In the genomic region with DNA sequence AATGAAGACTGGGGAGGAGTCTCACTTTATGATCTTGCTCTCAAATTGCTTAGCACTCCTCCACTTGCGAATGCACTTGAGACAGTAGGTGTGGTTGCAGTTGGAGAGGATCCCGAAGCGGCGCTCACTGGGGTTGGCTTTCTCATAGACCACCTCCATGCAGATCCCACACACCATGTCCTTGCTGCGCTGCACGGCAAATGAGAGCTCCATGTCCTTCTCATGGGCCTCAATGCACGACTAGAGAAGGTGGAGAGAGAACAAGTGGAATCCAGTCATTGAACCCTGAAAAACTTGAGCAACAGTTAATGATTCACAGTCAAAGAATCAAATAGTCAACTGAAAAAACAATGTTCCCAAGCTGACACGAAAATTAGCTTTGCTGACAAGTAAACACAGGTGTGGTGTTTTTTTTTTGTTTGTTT, we compare ENCODE assay signal across 34 cellular contexts. TPM values are rescaled to one million over a fixed set of nuclear protein-coding genes. Genes with fewer than 3 reads are reported as not detected.
DNase-seq lines count a peak whose midpoint lies in the region; ATAC-seq and TF ChIP-seq lines count a peak whose summit lies in the region.
"Had no signal": no experiment of that assay in that cellular context is flagged by ENCODE, and none has a peak within 500 bp of the region (broad histone marks: within the 10 kb centered on the region; RNA-seq: fewer than 3 reads in every experiment).

No MANE protein-coding gene starts in this region.

- H3K36me3 Mint-ChIP-seq in H9 (ENCODE audit: insufficient read depth in 1 of 3, low read depth in 3 of 3), result peaks cover 47 to 76% (median 75%) of the 10 kb centered on the region in 3 experiments
- peaks cover 75% of the 10 kb centered on the region for H3K36me3 Mint-ChIP-seq in WTC11
- peaks cover 81% of the 10 kb centered on the region for H3K36me3 Mint-ChIP-seq in nephron (ENCODE audit: low read depth)
- H3K36me3 Mint-ChIP-seq in activated T-helper 1 cell treated with anti-CD3 and anti-CD28 coated beads, Interleukin-12 subunit alpha, Interleukin-12 subunit beta, Interleukin-2, Interleukin-4 antibody, amounts not matched to agents 30 ng/mL and 10 ng/mL and 1 ng/mL, durations not matched to agents 14 hours and 24 hours and 36 hours (ENCODE audit: low read depth), result peaks cover 62% of the 10 kb centered on the region

- no peaks in the 10 kb centered on the region for H3K27me3 Mint-ChIP-seq in H9 (ENCODE audit: low read depth)
- no peaks in the 10 kb centered on the region for H3K27me3 Mint-ChIP-seq in WTC11 (ENCODE audit: low read depth)
- no peaks in the 10 kb centered on the region for H3K27me3 Mint-ChIP-seq in nephron (ENCODE audit: low read depth)
- H3K27me3 Mint-ChIP-seq in activated T-helper 1 cell treated with anti-CD3 and anti-CD28 coated beads, Interleukin-12 subunit alpha, Interleukin-12 subunit beta, Interleukin-2, Interleukin-4 antibody, amounts not matched to agents 30 ng/mL and 10 ng/mL and 1 ng/mL, durations not matched to agents 14 hours and 24 hours and 36 hours (ENCODE audit: insufficient read depth), result no peaks in the 10 kb centered on the region
- H3K27me3 Mint-ChIP-seq: activated naive CD8-positive, alpha-beta T cell treated with anti-CD3 and anti-CD28 coated beads for 36 hours; CD4-positive, alpha-beta T cell; memory B cell; stimulated activated naive CD8-positive, alpha-beta T cell treated with anti-CD3 and anti-CD28 coated beads, Interleukin-15, amount 100 ng/mL, for 72 hours had no signal

- H3K4me3 Mint-ChIP-seq in H9 (peak overlapping the region; percentile 13 to 21; a peak in 2 of 5 replicates), WTC11 (peak overlapping the region; percentile 20; the same call in 1 of the 2 replicates), nephron (no peak overlapping the region)
- H3K4me3 Mint-ChIP-seq in activated T-helper 1 cell treated with anti-CD3 and anti-CD28 coated beads, Interleukin-12 subunit alpha, Interleukin-12 subunit beta, Interleukin-2, Interleukin-4 antibody, amounts not matched to agents 30 ng/mL and 10 ng/mL and 1 ng/mL, durations not matched to agents 14 hours and 24 hours and 36 hours, result no peak overlapping the region
- H3K4me3 Mint-ChIP-seq: activated naive CD8-positive, alpha-beta T cell treated with anti-CD3 and anti-CD28 coated beads for 36 hours; CD4-positive, alpha-beta T cell; memory B cell; stimulated activated naive CD8-positive, alpha-beta T cell treated with anti-CD3 and anti-CD28 coated beads, Interleukin-15, amount 100 ng/mL, for 72 hours had no signal

- no peak overlapping the region for H3K14ac ChIP-seq in H9 (ENCODE audit: insufficient read depth, low read length)

- H2BK5ac ChIP-seq in H9 (ENCODE audit: insufficient read length, low read length), result no peak overlapping the region

- H2AK5ac ChIP-seq in H9 (ENCODE audit: insufficient read length, low read length), result no peak overlapping the region

- H2BK12ac ChIP-seq in H9 (ENCODE audit: insufficient read length, low read depth, low read length), result no peak overlapping the region

- CTCF ChIA-PET in WTC11 (lab: Charles Lee), result interaction anchor here (1.1 to 2.4 kb wide), 3 partner anchors 9 to 46 kb away, joined by 3 to 22 read pairs (median 3); no protein-coding TSS in a partner anchor

- H2AFZ ChIP-seq in H9 (ENCODE audit: low read length) (no peak overlapping the region), hepatocyte (no peak overlapping the region)

- H3K4me1 Mint-ChIP-seq in H9, result peaks cover 73% of the 10 kb centered on the region in 2 experiments
- H3K4me1 Mint-ChIP-seq in WTC11, result peaks cover 75% of the 10 kb centered on the region
- peaks cover 7% of the 10 kb centered on the region for H3K4me1 Mint-ChIP-seq in nephron
- H3K4me1 Mint-ChIP-seq in activated T-helper 1 cell treated with anti-CD3 and anti-CD28 coated beads, Interleukin-12 subunit alpha, Interleukin-12 subunit beta, Interleukin-2, Interleukin-4 antibody, amounts not matched to agents 30 ng/mL and 10 ng/mL and 1 ng/mL, durations not matched to agents 14 hours and 24 hours and 36 hours (ENCODE audit: low read depth), result peaks cover 43% of the 10 kb centered on the region

- H3K4me1 ChIP-seq in H9 (ENCODE audit: insufficient read depth, low read length) (peaks cover 22% of the 10 kb centered on the region), hepatocyte (ENCODE audit: insufficient read depth) (no peaks in the 10 kb centered on the region)

- H3K27ac ChIP-seq in H9 (ENCODE audit: insufficient read length, low read depth, low read length) (peak overlapping the region; percentile 31), hepatocyte (no peak overlapping the region)
- H3K27ac ChIP-seq: cardiac muscle cell, thoracic aorta had no signal

- no CpG with 5 or more reads among the region's 8 CpGs for WGBS in H9 (ENCODE audit: extremely low coverage, insufficient read length, low lambda C conversion rate)
- 86% methylated on average over 8 of the region's 8 CpGs for WGBS in hepatocyte (ENCODE audit: low lambda C conversion rate, missing lambda C conversion rate)

- H3T11ph ChIP-seq in H9 (ENCODE audit: low read length), result no peak overlapping the region

- H4K8ac ChIP-seq in H9 (replicated peaks; ENCODE audit: insufficient read length, low read depth, low read length), result no peak overlapping the region

- ATAC-seq in WTC11, result no peak
- ATAC-seq in left colon, result peak; percentile 53
- no peak for ATAC-seq in HG02798 (IDR thresholded peaks at IDR 0.05; ENCODE audit: poor library complexity, unreplicated experiment)
- no peak for ATAC-seq in GM18868 (IDR thresholded peaks at IDR 0.05; ENCODE audit: unreplicated experiment)
- ATAC-seq: Panc1; sciatic nerve; SK-N-SH treated with all-trans-retinoic acid at 6 μM for 48 hours; stimulated activated naive CD8-positive, alpha-beta T cell treated with anti-CD3 and anti-CD28 coated beads, Interleukin-15, amount 100 ng/mL, for 72 hours had no signal

- no peak overlapping the region for H3K4me3 ChIP-seq in hepatocyte
- H3K4me3 ChIP-seq: cardiac muscle cell, thoracic aorta had no signal

- H3K56ac ChIP-seq in H9 (ENCODE audit: insufficient read length, low read depth, low read length), result no peak overlapping the region

- no peaks in the 10 kb centered on the region for H3K36me3 ChIP-seq in hepatocyte (replicated peaks; ENCODE audit: insufficient read depth, low read depth)

- no peaks in the 10 kb centered on the region for H3K27me3 ChIP-seq in H9 (ENCODE audit: insufficient read depth, low read length)
- H3K27me3 ChIP-seq in hepatocyte, result no peaks in the 10 kb centered on the region
- H3K27me3 ChIP-seq: cardiac muscle cell had no signal

- H3K4me2 ChIP-seq in H9 (ENCODE audit: insufficient read depth, insufficient read length, low read length) (no peak overlapping the region), hepatocyte (no peak overlapping the region)

- H3K27ac Mint-ChIP-seq in H9 (peak overlapping the region; percentile 78 to 98 (median 94); a peak in 6 of 7 replicates), WTC11 (peak overlapping the region; percentile 98), nephron (peak overlapping the region; percentile 41 to 83 (median 79))
- H3K27ac Mint-ChIP-seq in activated T-helper 1 cell treated with anti-CD3 and anti-CD28 coated beads, Interleukin-12 subunit alpha, Interleukin-12 subunit beta, Interleukin-2, Interleukin-4 antibody, amounts not matched to agents 30 ng/mL and 10 ng/mL and 1 ng/mL, durations not matched to agents 14 hours and 24 hours and 36 hours, result no peak overlapping the region
- H3K27ac Mint-ChIP-seq: activated naive CD8-positive, alpha-beta T cell treated with anti-CD3 and anti-CD28 coated beads for 36 hours; CD4-positive, alpha-beta T cell; memory B cell; stimulated activated naive CD8-positive, alpha-beta T cell treated with anti-CD3 and anti-CD28 coated beads, Interleukin-15, amount 100 ng/mL, for 72 hours had no signal

- H3K9me3 Mint-ChIP-seq in H9, result no peaks in the 10 kb centered on the region
- no peaks in the 10 kb centered on the region for H3K9me3 Mint-ChIP-seq in WTC11
- H3K9me3 Mint-ChIP-seq in nephron, result no peaks in the 10 kb centered on the region
- H3K9me3 Mint-ChIP-seq in activated T-helper 1 cell treated with anti-CD3 and anti-CD28 coated beads, Interleukin-12 subunit alpha, Interleukin-12 subunit beta, Interleukin-2, Interleukin-4 antibody, amounts not matched to agents 30 ng/mL and 10 ng/mL and 1 ng/mL, durations not matched to agents 14 hours and 24 hours and 36 hours, result no peaks in the 10 kb centered on the region
- H3K9me3 Mint-ChIP-seq: activated naive CD8-positive, alpha-beta T cell treated with anti-CD3 and anti-CD28 coated beads for 36 hours; CD4-positive, alpha-beta T cell; memory B cell; stimulated activated naive CD8-positive, alpha-beta T cell treated with anti-CD3 and anti-CD28 coated beads, Interleukin-15, amount 100 ng/mL, for 72 hours had no signal

- peaks cover 2% of the 10 kb centered on the region for H3K79me1 ChIP-seq in H9 (ENCODE audit: insufficient read depth, low read depth, low read length, poor library complexity, severe bottlenecking)

- no peak overlapping the region for H3K4ac ChIP-seq in H9 (ENCODE audit: low read depth, low read length)

- H2BK20ac ChIP-seq in H9 (ENCODE audit: low read depth, low read length, poor library complexity, severe bottlenecking), result no peak overlapping the region

- DNase-seq in H9 (no peak), WTC11 (ENCODE audit: low spot score) (no peak), left colon (peak; percentile 46 to 54), hepatocyte (ENCODE audit: low spot score) (no peak)
- no peak for DNase-seq in activated T-helper 1 cell treated with anti-CD3 and anti-CD28 coated beads, Interleukin-12 subunit alpha, Interleukin-12 subunit beta, Interleukin-2, Interleukin-4 antibody, amounts not matched to agents 30 ng/mL and 10 ng/mL and 1 ng/mL, durations not matched to agents 14 hours and 24 hours and 36 hours (ENCODE audit: low spot score)
- DNase-seq: activated CD4-positive, alpha-beta T cell treated with anti-CD3 and anti-CD28 coated beads, Interleukin-2, amount 50 U/mL, for 48 hours; activated CD4-positive, CD25-positive, alpha-beta regulatory T cell treated with anti-CD3 and anti-CD28 coated beads, Interleukin-2, amount 50 U/mL, for 72 hours; activated CD8-positive, alpha-beta memory T cell treated with anti-CD3 and anti-CD28 coated beads, Interleukin-2, amount 50 U/mL, for 4 hours; activated naive CD8-positive, alpha-beta T cell treated with anti-CD3 and anti-CD28 coated beads for 36 hours; CD4-positive, alpha-beta T cell; effector CD8-positive, alpha-beta T cell; GOT3; IMR-90; kidney; MV-4-11; NCI-H1436; NCI-H2081; NCI-H524 treated with DMSO at 0.1 percent for 48 hours; Right ventricle myocardium superior; stimulated activated CD4-positive, alpha-beta T cell treated with anti-CD3 and anti-CD28 coated beads, Interleukin-12 subunit alpha, Interleukin-12 subunit beta, amount 100 ng/mL, for 4 hours; stimulated activated CD4-positive, alpha-beta T cell treated with anti-CD3 and anti-CD28 coated beads, Interleukin-2, amount 100 ng/mL, for 48 hours; stimulated activated naive CD8-positive, alpha-beta T cell treated with anti-CD3 and anti-CD28 coated beads, Interleukin-15, amount 100 ng/mL, for 72 hours; T-helper 2 cell had no signal

- H3K79me2 ChIP-seq in H9 (ENCODE audit: insufficient read depth, low read length) (no peaks in the 10 kb centered on the region), hepatocyte (peaks cover 15% of the 10 kb centered on the region)

- H3K23ac ChIP-seq in H9 (ENCODE audit: insufficient read length, low read depth, low read length), result no peak overlapping the region

- POLR2A ChIA-PET in WTC11 (lab: Charles Lee), result interaction anchor here (0.7 kb wide), 1 partner anchor 461 kb away, joined by 3 read pairs; no protein-coding TSS in a partner anchor

- H4K91ac ChIP-seq in H9 (ENCODE audit: insufficient read length, low read depth, low read length), result no peak overlapping the region

- H3K18ac ChIP-seq in H9 (ENCODE audit: insufficient read length, low read depth, low read length), result no peak overlapping the region

- no peak for TF ChIP-seq CTCF in H9 (conservative IDR thresholded peaks at IDR 0.05)
- no peak for TF ChIP-seq CTCF in WTC11 (IDR thresholded peaks at IDR 0.05)
- no peak for TF ChIP-seq CTCF in nephron (IDR thresholded peaks at IDR 0.05; ENCODE audit: unreplicated experiment in 3 of 3)
- no peak for TF ChIP-seq CTCF in hepatocyte (IDR thresholded peaks at IDR 0.05; ENCODE audit: poor library complexity)

- no peak overlapping the region for H4K5ac ChIP-seq in H9 (ENCODE audit: insufficient read length, low read depth, low read length)

- H3K9ac ChIP-seq in H9 (ENCODE audit: extremely low read depth, insufficient read length, low read length), result no peak overlapping the region

- H3K9me2 ChIP-seq in hepatocyte (replicated peaks; ENCODE audit: insufficient read depth), result no peaks in the 10 kb centered on the region

- H4K20me1 ChIP-seq in H9 (ENCODE audit: control insufficient read depth, insufficient read depth, insufficient read length), result no peaks in the 10 kb centered on the region
- no peaks in the 10 kb centered on the region for H4K20me1 ChIP-seq in hepatocyte (ENCODE audit: insufficient read depth, poor library complexity, severe bottlenecking)

- H3K9me3 ChIP-seq in H9 (ENCODE audit: control insufficient read depth, low read depth, low read length) (no peaks in the 10 kb centered on the region), hepatocyte (ENCODE audit: low read depth) (no peaks in the 10 kb centered on the region)
- H3K9me3 ChIP-seq: thoracic aorta had no signal

- no peaks in the 10 kb centered on the region for H3K23me2 ChIP-seq in H9 (ENCODE audit: insufficient read length, low read depth, low read length, poor library complexity, severe bottlenecking)

- intact Hi-C loops in left colon (cut with DNase I, micrococcal nuclease), result no loop called here
- intact Hi-C loops in activated T-helper 1 cell treated with anti-CD3 and anti-CD28 coated beads, Interleukin-12 subunit alpha, Interleukin-12 subunit beta, Interleukin-2, Interleukin-4 antibody, amounts not matched to agents 30 ng/mL and 10 ng/mL and 1 ng/mL, durations not matched to agents 14 hours and 24 hours and 36 hours (cut with micrococcal nuclease), result no loop called here

- no peak overlapping the region for H2BK120ac ChIP-seq in H9 (ENCODE audit: low read depth, low read length, poor library complexity, severe bottlenecking)

- no peak overlapping the region for H2BK15ac ChIP-seq in H9 (ENCODE audit: low read depth, low read length)

RNA-seq across cellular contexts. Expression of a gene that starts 22.7 kb away (rescaled TPM):
- 106 and 112 TPM in 2 replicates for total RNA-seq in H9 (2021)
- total RNA-seq in WTC11 (2021), result 106 to 121 TPM (median 106 TPM) in 3 replicates
- total RNA-seq in left colon, result 100 to 1,000 TPM; 192 to 233 TPM
- total RNA-seq in activated T-helper 1 cell treated with anti-CD3 and anti-CD28 coated beads, Interleukin-12 subunit alpha, Interleukin-12 subunit beta, Interleukin-2, Interleukin-4 antibody, amounts not matched to agents 30 ng/mL and 10 ng/mL and 1 ng/mL, durations not matched to agents 14 hours and 24 hours and 36 hours, result 61.7 and 72.2 TPM in 2 replicates
- 65.9 and 71.5 TPM in 2 replicates for total RNA-seq in hepatocyte
- 57.4 and 63.7 TPM in 2 replicates for polyA plus RNA-seq in hepatocyte

RNA-seq across cellular contexts. Expression of a gene that starts 52.8 kb away (rescaled TPM):
- total RNA-seq in H9 (2021), result 14.4 and 15.1 TPM in 2 replicates
- total RNA-seq in WTC11 (2021), result 10.8 to 13.9 TPM (median 13.6 TPM) in 3 replicates
- 10 to 100 TPM; 14.9 to 21.9 TPM for total RNA-seq in left colon
- 23.9 and 27.0 TPM in 2 replicates for total RNA-seq in activated T-helper 1 cell treated with anti-CD3 and anti-CD28 coated beads, Interleukin-12 subunit alpha, Interleukin-12 subunit beta, Interleukin-2, Interleukin-4 antibody, amounts not matched to agents 30 ng/mL and 10 ng/mL and 1 ng/mL, durations not matched to agents 14 hours and 24 hours and 36 hours
- 2.6 and 4.2 TPM in 2 replicates for total RNA-seq in hepatocyte
- polyA plus RNA-seq in hepatocyte, result 0.72 and 1.3 TPM in 2 replicates
- total RNA-seq: aorta, Daoy, IMR-90, Right ventricle myocardium superior, sciatic nerve, thoracic aorta had no signal
- polyA plus RNA-seq: aorta, IMR-90 had no signal

RNA-seq across cellular contexts. Expression of a gene that starts 58.3 kb away (rescaled TPM):
- total RNA-seq in H9 (2021) (52.7 and 52.9 TPM in 2 replicates), WTC11 (2021) (48.2 to 54.8 TPM (median 48.7 TPM) in 3 replicates), left colon (10 to 100 TPM; 57.6 to 65.5 TPM), hepatocyte (40.4 and 64.5 TPM in 2 replicates)
- 169 and 171 TPM in 2 replicates for total RNA-seq in activated T-helper 1 cell treated with anti-CD3 and anti-CD28 coated beads, Interleukin-12 subunit alpha, Interleukin-12 subunit beta, Interleukin-2, Interleukin-4 antibody, amounts not matched to agents 30 ng/mL and 10 ng/mL and 1 ng/mL, durations not matched to agents 14 hours and 24 hours and 36 hours
- 39.5 and 44.9 TPM in 2 replicates for polyA plus RNA-seq in hepatocyte

Comparison
In these comparisons a context has a peak if more than half of its experiments do, and no peak if none do; other contexts are left out.
1. DNase-seq: peak in left colon (2 of 2); none in H9 (single experiment), WTC11 (single experiment), activated T-helper 1 cell treated with anti-CD3 and anti-CD28 coated beads, Interleukin-12 subunit alpha, Interleukin-12 subunit beta, Interleukin-2, Interleukin-4 antibody, amounts not matched to agents 30 ng/mL and 10 ng/mL and 1 ng/mL, durations not matched to agents 14 hours and 24 hours and 36 hours (single experiment) and hepatocyte (single experiment).
2. H3K4me3 Mint-ChIP-seq: peak in H9 (2 of 2) and WTC11 (single experiment); none in nephron (0 of 3) and activated T-helper 1 cell treated with anti-CD3 and anti-CD28 coated beads, Interleukin-12 subunit alpha, Interleukin-12 subunit beta, Interleukin-2, Interleukin-4 antibody, amounts not matched to agents 30 ng/mL and 10 ng/mL and 1 ng/mL, durations not matched to agents 14 hours and 24 hours and 36 hours (single experiment).